Comparison of ENCODE assay signal across 8 cellular contexts in genomic region chr15:29269485-29270168, GRCh38. TPM values are rescaled to one million over a fixed set of nuclear protein-coding genes. Genes with fewer than 3 reads are reported as not detected.
DNase-seq lines count a peak whose midpoint lies in the region; ATAC-seq and TF ChIP-seq lines count a peak whose summit lies in the region.

TSS of gene NSMCE3 (minus strand) at chr15:29269822. CDS start at chr15:29269705, 117 bp downstream.

- peak within 1 kb of the TSS; percentile 86 for H4K8ac ChIP-seq in trophoblast cell (ENCODE audit: low read depth, low read length)

- no peak for TF ChIP-seq CTCF in GM10266 (IDR thresholded peaks at IDR 0.05; ENCODE audit: control insufficient read depth, insufficient read depth, low read depth, missing control alignments)
- TF ChIP-seq CTCF in transverse colon (IDR thresholded peaks at IDR 0.05): no peak

- H4K12ac ChIP-seq in trophoblast cell (ENCODE audit: low read depth, low read length): peak within 1 kb of the TSS; percentile 77

- no peak within 1 kb of the TSS for H2BK12ac ChIP-seq in trophoblast cell (ENCODE audit: low read length)

- no peak within 1 kb of the TSS for H3K27ac ChIP-seq in trophoblast cell (ENCODE audit: low read depth, low read length)
- peak within 1 kb of the TSS; percentile 91 to 98 (median 96) for H3K27ac ChIP-seq in transverse colon

- peak; percentile 90 for TF ChIP-seq POLR2A in transverse colon (IDR thresholded peaks at IDR 0.05)

- no peak within 1 kb of the TSS for H2AK5ac ChIP-seq in trophoblast cell (ENCODE audit: low read length)

- H3K18ac ChIP-seq in trophoblast cell (ENCODE audit: low read length): peak within 1 kb of the TSS; percentile 72

- H3K14ac ChIP-seq in trophoblast cell (ENCODE audit: low read length): peak within 1 kb of the TSS; percentile 53

- H3K36me3 ChIP-seq in trophoblast cell (ENCODE audit: control insufficient read depth in 1 of 2, insufficient read depth in 2 of 2, low read length in 2 of 2) (no peaks in the 10 kb centered on the region), transverse colon (no peaks in the 10 kb centered on the region)

- DNase-seq in GM10266 (ENCODE audit: extremely low spot score): peak; percentile 89
- DNase-seq in NCI-H1092 (lab: John Stamatoyannopoulos, UW): peak; percentile 67
- DNase-seq in SKM-1 treated with dmso at 0.1 percent for 144 hours (lab: John Stamatoyannopoulos, UW; ENCODE audit: unreplicated experiment): peak; percentile 84
- DNase-seq in activated naive CD8-positive, alpha-beta T cell treated with anti-CD3 and anti-CD28 coated beads, Interleukin-2, amount 50 U/mL, for 16 hours (ENCODE audit: low read depth, low spot score): peak; percentile 82
- peak; percentile 94 for DNase-seq in cardiac septum (ENCODE audit: low spot score)
- peak; percentile 84 to 95 for DNase-seq in trophoblast cell
- peak; percentile 92 for DNase-seq in transverse colon

- peak within 1 kb of the TSS; percentile 81 for H3K4me3 ChIP-seq in trophoblast cell (ENCODE audit: low read depth, low read length)
- peak within 1 kb of the TSS; percentile 66 to 96 (median 89) for H3K4me3 ChIP-seq in transverse colon

- H4K91ac ChIP-seq in trophoblast cell (ENCODE audit: low read depth, low read length): peak within 1 kb of the TSS; percentile 61

- peaks cover 4% of the 10 kb centered on the region for H3K79me1 ChIP-seq in trophoblast cell (ENCODE audit: low read length)

- peak; percentile 90 for ATAC-seq in HG02610 (IDR thresholded peaks at IDR 0.05; ENCODE audit: unreplicated experiment)

- peaks cover 3% of the 10 kb centered on the region in 2 experiments for H3K4me1 ChIP-seq in trophoblast cell (ENCODE audit: control insufficient read depth in 1 of 2, insufficient read depth in 2 of 2, low read length in 2 of 2)
- peaks cover 0 to 32% (median 21%) of the 10 kb centered on the region in 4 donors for H3K4me1 ChIP-seq in transverse colon

- in situ Hi-C loops in transverse colon (cut with MboI; ENCODE audit: low pct_ligation_motif_present in 1 of 4, low pct_unique_long_range_greater_than_20kb in 1 of 4, low sequenced_read_pairs in 3 of 4): no loop called here

- H3K79me2 ChIP-seq in trophoblast cell (ENCODE audit: control insufficient read depth, insufficient read depth, low read length, poor library complexity): no peaks in the 10 kb centered on the region

- peak within 1 kb of the TSS; percentile 83 for H2AFZ ChIP-seq in trophoblast cell (ENCODE audit: insufficient read depth, low read length, poor library complexity)

- no peaks in the 10 kb centered on the region for H3K27me3 ChIP-seq in trophoblast cell (ENCODE audit: insufficient read depth, low read length)
- no peaks in the 10 kb centered on the region for H3K27me3 ChIP-seq in transverse colon

- H3K9me3 ChIP-seq in trophoblast cell (ENCODE audit: insufficient read depth, low read depth, low read length) (no peaks in the 10 kb centered on the region), transverse colon (no peaks in the 10 kb centered on the region)

- no peak within 1 kb of the TSS for H3K23ac ChIP-seq in trophoblast cell (ENCODE audit: low read length)

- intact Hi-C loops in cardiac septum (cut with DNase I): no loop called here
- intact Hi-C loops in transverse colon (cut with DNase I; ENCODE audit: low total_unique reads): loop anchor here (5.0 to 10.0 kb wide), 2 partner anchors 93 to 305 kb away; a partner anchor contains a TSS

- no peak for TF ChIP-seq EP300 in transverse colon (IDR thresholded peaks at IDR 0.05; ENCODE audit: low read depth)

- H3K4ac ChIP-seq in trophoblast cell (ENCODE audit: low read depth, low read length): no peak within 1 kb of the TSS

- peak within 1 kb of the TSS; percentile 56 for H2BK5ac ChIP-seq in trophoblast cell (ENCODE audit: low read depth, low read length, poor library complexity)

- H3K4me2 ChIP-seq in trophoblast cell (ENCODE audit: low read length): peak within 1 kb of the TSS; percentile 90

- H3K9ac ChIP-seq in trophoblast cell (ENCODE audit: low read length): peak within 1 kb of the TSS; percentile 72

- WGBS in trophoblast cell (ENCODE audit: extremely low coverage, insufficient coverage, insufficient read length): no CpG with 5 or more reads among the region's 68 CpGs
- WGBS in transverse colon (ENCODE audit: low coverage in 1 of 2), 2 donors: 0 to 1% methylated on average over 8 to 39 of the region's 68 CpGs

- no peak within 1 kb of the TSS for H2BK120ac ChIP-seq in trophoblast cell (ENCODE audit: insufficient read depth, low read length, poor library complexity)

RNA-seq across cellular contexts. Expression of gene NSMCE3, which starts in this region (rescaled TPM):
- 6.5 TPM for total RNA-seq in cardiac septum
- polyA plus RNA-seq in trophoblast cell (2013): 5.7 and 6.0 TPM in 2 replicates
- 1 to 10 TPM; 2.2 to 8.3 (median 5.7) TPM for total RNA-seq in transverse colon
